In the genomic region with DNA sequence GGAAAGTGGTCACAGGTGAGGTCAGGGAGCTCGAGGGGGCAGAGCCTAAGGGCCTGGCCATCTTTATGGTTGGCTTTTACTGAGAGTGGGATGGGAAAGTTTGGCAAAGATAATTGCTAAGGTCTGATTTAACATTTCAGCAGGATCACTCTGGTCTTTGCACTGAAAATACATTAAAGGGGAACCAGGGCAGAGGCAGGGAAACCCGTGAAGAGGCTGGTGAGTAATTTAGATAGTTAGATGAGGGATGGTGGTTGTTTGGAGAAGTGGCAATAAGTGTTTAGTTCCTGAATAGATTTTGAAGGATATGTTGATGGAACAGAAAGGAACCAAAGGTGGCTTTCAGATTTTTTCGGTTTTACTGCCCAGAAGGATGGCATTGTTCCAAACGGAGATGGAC, we compare ENCODE assay signal across 13 cellular contexts. TPM values are rescaled to one million over a fixed set of nuclear protein-coding genes. Genes with fewer than 3 reads are reported as not detected.
DNase-seq lines count a peak whose midpoint lies in the region; ATAC-seq and TF ChIP-seq lines count a peak whose summit lies in the region.
"Had no signal": no experiment of that assay in that cellular context is flagged by ENCODE, and none has a peak within 500 bp of the region (broad histone marks: within the 10 kb centered on the region; RNA-seq: fewer than 3 reads in every experiment).

No MANE protein-coding gene starts in this region.

- H2AFZ ChIP-seq in OCI-LY3 (ENCODE audit: low read depth, low read length), result no peak overlapping the region

- no peaks in the 10 kb centered on the region for H3K79me2 ChIP-seq in OCI-LY3 (ENCODE audit: low read length)

- intact Hi-C loops in uterus (cut with DNase I; ENCODE audit: low total_unique reads), result no loop called here

- H3K27ac ChIP-seq in OCI-LY3 (ENCODE audit: low read length) (no peak overlapping the region), uterus (no peak overlapping the region)
- H3K27ac ChIP-seq: A549, HL-60 had no signal

- H3K36me3 ChIP-seq in OCI-LY3 (replicated peaks; ENCODE audit: low read depth, low read length) (no peaks in the 10 kb centered on the region), uterus (no peaks in the 10 kb centered on the region)

- H3K4me1 ChIP-seq in OCI-LY3 (ENCODE audit: low read length) (peaks cover 11% of the 10 kb centered on the region), uterus (no peaks in the 10 kb centered on the region)
- H3K4me1 ChIP-seq: Caco-2 had no signal

- peak overlapping the region; percentile 32 for H3K4me2 ChIP-seq in OCI-LY3 (ENCODE audit: low read length)
- H3K4me2 ChIP-seq: A549 had no signal

- no peak for TF ChIP-seq CTCF in HFFc6 (IDR thresholded peaks at IDR 0.05)
- no peak for TF ChIP-seq CTCF in OCI-LY3 (IDR thresholded peaks at IDR 0.05; ENCODE audit: low read depth, low read length)
- TF ChIP-seq CTCF in endothelial cell (IDR thresholded peaks at IDR 0.05; ENCODE audit: unreplicated experiment), result no peak
- no peak for TF ChIP-seq CTCF in uterus (IDR thresholded peaks at IDR 0.05)

- H3K4me3 ChIP-seq in OCI-LY3 (ENCODE audit: low read length), result no peak overlapping the region
- H3K4me3 ChIP-seq in uterus, result no peak overlapping the region
- H3K4me3 ChIP-seq: A549 had no signal

- H3K9me3 ChIP-seq in OCI-LY3 (ENCODE audit: insufficient read depth, low read length), result no peaks in the 10 kb centered on the region
- no peaks in the 10 kb centered on the region for H3K9me3 ChIP-seq in uterus
- H3K9me3 ChIP-seq: A549, Caco-2 had no signal

- CTCF ChIA-PET in activated CD4-positive, alpha-beta T cell treated with anti-CD3 and anti-CD28 coated beads, Interleukin-2, amount 10 ng/mL, durations not matched to agents 7 days and 5 days (lab: Charles Lee), result no interaction called here

- no peaks in the 10 kb centered on the region for H3K27me3 Mint-ChIP-seq in activated CD4-positive, alpha-beta T cell treated with anti-CD3 and anti-CD28 coated beads, Interleukin-2, amount 10 ng/mL, durations not matched to agents 7 days and 5 days
- peaks cover 4% of the 10 kb centered on the region for H3K27me3 Mint-ChIP-seq in HFFc6 (ENCODE audit: insufficient read depth)
- H3K27me3 Mint-ChIP-seq in endothelial cell (ENCODE audit: unreplicated experiment), result peaks cover 13% of the 10 kb centered on the region
- H3K27me3 Mint-ChIP-seq: CD8-positive, alpha-beta memory T cell had no signal

- H4K20me1 ChIP-seq in OCI-LY3 (ENCODE audit: insufficient read depth, low read length), result peaks cover 4% of the 10 kb centered on the region; the same call in 1 of the 2 replicates

- H3K9me3 Mint-ChIP-seq in activated CD4-positive, alpha-beta T cell treated with anti-CD3 and anti-CD28 coated beads, Interleukin-2, amount 10 ng/mL, durations not matched to agents 7 days and 5 days, result no peaks in the 10 kb centered on the region
- H3K9me3 Mint-ChIP-seq in HFFc6 (no peaks in the 10 kb centered on the region), endothelial cell (ENCODE audit: unreplicated experiment) (no peaks in the 10 kb centered on the region)
- H3K9me3 Mint-ChIP-seq: CD14-positive monocyte; CD8-positive, alpha-beta memory T cell had no signal

- H3K4me1 Mint-ChIP-seq in activated CD4-positive, alpha-beta T cell treated with anti-CD3 and anti-CD28 coated beads, Interleukin-2, amount 10 ng/mL, durations not matched to agents 7 days and 5 days, result no peaks in the 10 kb centered on the region
- H3K4me1 Mint-ChIP-seq in HFFc6 (ENCODE audit: low read depth), result peaks cover 22% of the 10 kb centered on the region
- H3K4me1 Mint-ChIP-seq in endothelial cell (ENCODE audit: unreplicated experiment), result peaks cover 29% of the 10 kb centered on the region
- H3K4me1 Mint-ChIP-seq: CD14-positive monocyte; CD8-positive, alpha-beta memory T cell had no signal

- no peak for TF ChIP-seq POLR2A in uterus (IDR thresholded peaks at IDR 0.05)

- no peak for ATAC-seq in GM18867 (IDR thresholded peaks at IDR 0.05; ENCODE audit: unreplicated experiment)
- ATAC-seq: A549 had no signal

- POLR2A ChIA-PET in activated CD4-positive, alpha-beta T cell treated with anti-CD3 and anti-CD28 coated beads, Interleukin-2, amount 10 ng/mL, durations not matched to agents 7 days and 5 days (lab: Charles Lee), result no interaction called here

- H3K36me3 Mint-ChIP-seq in activated CD4-positive, alpha-beta T cell treated with anti-CD3 and anti-CD28 coated beads, Interleukin-2, amount 10 ng/mL, durations not matched to agents 7 days and 5 days (ENCODE audit: low read depth), result peaks cover 38% of the 10 kb centered on the region
- peaks cover 40% of the 10 kb centered on the region for H3K36me3 Mint-ChIP-seq in HFFc6 (ENCODE audit: low read depth)
- H3K36me3 Mint-ChIP-seq in endothelial cell (ENCODE audit: low read depth, unreplicated experiment), result peaks cover 60% of the 10 kb centered on the region

- no peak overlapping the region for H3K9ac ChIP-seq in OCI-LY3 (ENCODE audit: low read length)

- peak overlapping the region; percentile 33 for H3K27ac Mint-ChIP-seq in activated CD4-positive, alpha-beta T cell treated with anti-CD3 and anti-CD28 coated beads, Interleukin-2, amount 10 ng/mL, durations not matched to agents 7 days and 5 days
- H3K27ac Mint-ChIP-seq in HFFc6 (peak overlapping the region; percentile 9; the same call in 1 of the 2 replicates), endothelial cell (ENCODE audit: unreplicated experiment) (peak overlapping the region; percentile 10)

- DNase-seq in activated CD4-positive, alpha-beta T cell treated with anti-CD3 and anti-CD28 coated beads, Interleukin-2, amount 10 ng/mL, durations not matched to agents 7 days and 5 days, result no peak
- DNase-seq in activated CD4-positive, alpha-beta T cell treated with anti-CD3 and anti-CD28 coated beads for 4 hours, result no peak
- DNase-seq in HFFc6 (no peak), endothelial cell (ENCODE audit: low spot score) (no peak), uterus (no peak)
- DNase-seq: Caco-2; CD8-positive, alpha-beta memory T cell; HCEC 1CT had no signal

- no peaks in the 10 kb centered on the region for H3K27me3 ChIP-seq in OCI-LY3 (ENCODE audit: low read depth, low read length)
- H3K27me3 ChIP-seq in uterus, result no peaks in the 10 kb centered on the region

- no peak overlapping the region for H3K4me3 Mint-ChIP-seq in activated CD4-positive, alpha-beta T cell treated with anti-CD3 and anti-CD28 coated beads, Interleukin-2, amount 10 ng/mL, durations not matched to agents 7 days and 5 days
- H3K4me3 Mint-ChIP-seq in HFFc6 (no peak overlapping the region), endothelial cell (ENCODE audit: unreplicated experiment) (peak overlapping the region; percentile 10)
- H3K4me3 Mint-ChIP-seq: CD14-positive monocyte; CD8-positive, alpha-beta memory T cell had no signal

RNA-seq across cellular contexts. Expression of a gene that starts 50.8 kb away (rescaled TPM):
- not detected for total RNA-seq in activated CD4-positive, alpha-beta T cell treated with anti-CD3 and anti-CD28 coated beads, Interleukin-2, amount 10 ng/mL, durations not matched to agents 7 days and 5 days
- total RNA-seq in HFFc6 (2021; fragmentation: NEBNext Ultra II Directional; extraction: Animal tissue kit (Norgen Biotek cat#: 25700)), result not detected
- total RNA-seq in endothelial cell (ENCODE audit: unreplicated experiment), result 34.1 TPM
- 1 to 10 TPM in 3 of 4 donors, under 1 TPM in 1; 0.51 to 2.8 (median 2.0) TPM for total RNA-seq in uterus
- total RNA-seq: CD8-positive, alpha-beta memory T cell had no signal
